In the genomic region with DNA sequence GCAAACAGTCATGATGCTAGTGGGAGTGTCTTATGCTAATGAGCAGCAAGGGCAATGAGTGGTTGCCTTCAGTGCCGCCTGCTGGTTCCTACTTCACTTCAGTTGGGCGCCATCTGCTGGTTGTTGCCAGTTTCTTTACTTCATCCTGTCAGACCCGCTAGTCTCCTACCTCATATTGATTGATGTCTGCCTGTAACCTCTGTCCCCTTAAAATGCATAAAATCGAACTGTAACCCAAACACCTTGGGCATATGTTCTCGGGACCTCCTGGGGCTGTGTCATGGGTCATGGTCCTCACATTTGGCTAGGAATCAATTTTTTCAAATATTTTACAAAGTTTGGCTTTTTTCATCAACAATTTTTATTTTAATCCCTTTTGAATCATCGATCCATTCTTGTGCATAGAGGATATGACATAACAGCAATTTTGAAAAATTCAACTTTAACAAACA, we compare ENCODE assay signal across 8 cellular contexts.
A peak's percentile ranks its signal among the peaks of the same experiment; 100 is the strongest.
DNase-seq lines count a peak whose midpoint lies in the region; ATAC-seq, FAIRE-seq and TF ChIP-seq lines count a peak whose summit lies in the region.

No MANE protein-coding gene starts in this region.

- H3K4me1 Mint-ChIP-seq in CD4-positive, alpha-beta memory T cell: peaks cover 3 to 7% (median 4%) of the 10 kb centered on the region in 4 donors
- H3K4me1 Mint-ChIP-seq in naive thymus-derived CD8-positive, alpha-beta T cell: peaks cover 0 to 3% (median 0%) of the 10 kb centered on the region in 4 donors

- no peaks in the 10 kb centered on the region for H3K36me3 ChIP-seq in CD4-positive, alpha-beta memory T cell (ENCODE audit: insufficient read depth, low read length)
- no peaks in the 10 kb centered on the region for H3K36me3 ChIP-seq in H1 (ENCODE audit: control insufficient read depth in 2 of 4, insufficient read depth in 4 of 4, low read length in 3 of 4)

- peak; percentile 95 for FAIRE-seq in H1 (lab: Jason Lieb, UNC)

- no peak overlapping the region for H3K18ac ChIP-seq in H1 (ENCODE audit: extremely low read depth, low read length)

- H3K9ac ChIP-seq in H1 (replicated peaks in 1 of 4; ENCODE audit: extremely low read depth in 1 of 4, low read depth in 3 of 4, low read length in 3 of 4): no peak overlapping the region

- no peak overlapping the region for H4K5ac ChIP-seq in H1 (ENCODE audit: insufficient read length, low read depth, low read length)

- H3K4me3 Mint-ChIP-seq in CD4-positive, alpha-beta memory T cell: no peak overlapping the region
- H3K4me3 Mint-ChIP-seq in naive thymus-derived CD8-positive, alpha-beta T cell: no peak overlapping the region

- H2BK120ac ChIP-seq in H1 (replicated peaks; ENCODE audit: low read depth, low read length): no peak overlapping the region

- no peak overlapping the region for H3K27ac Mint-ChIP-seq in CD4-positive, alpha-beta memory T cell
- no peak overlapping the region for H3K27ac Mint-ChIP-seq in naive thymus-derived CD8-positive, alpha-beta T cell

- H3K9me3 Mint-ChIP-seq in CD4-positive, alpha-beta memory T cell: peaks cover 0 to 1% (median 0%) of the 10 kb centered on the region in 8 donors
- H3K9me3 Mint-ChIP-seq in naive thymus-derived CD8-positive, alpha-beta T cell: no peaks in the 10 kb centered on the region

- no peak overlapping the region for H3K14ac ChIP-seq in H1 (ENCODE audit: insufficient read length)

- TF ChIP-seq CTCF in H1 (IDR thresholded peaks at IDR 0.05; ENCODE audit: control extremely low read depth in 1 of 3, insufficient read depth in 1 of 3, low read depth in 1 of 3, low read length in 3 of 3): peak; percentile 74 to 99 (median 91)

- no peak overlapping the region for H2AFZ ChIP-seq in H1 (ENCODE audit: low read length)

- H3K4me2 ChIP-seq in H1 (ENCODE audit: insufficient read depth in 1 of 2, low read depth in 2 of 2, low read length in 2 of 2): no peak overlapping the region

- no peaks in the 10 kb centered on the region for H3K4me1 ChIP-seq in CD4-positive, alpha-beta memory T cell (ENCODE audit: insufficient read depth, low read length)
- peaks cover 0 to 3% (median under 1%) of the 10 kb centered on the region in 4 experiments; a peak in 1 of 7 replicates for H3K4me1 ChIP-seq in H1 (replicated peaks in 1 of 4; ENCODE audit: control insufficient read depth in 3 of 4, insufficient read depth in 4 of 4, low read length in 3 of 4)

- no peak for TF ChIP-seq EP300 in H1 (IDR thresholded peaks at IDR 0.05; ENCODE audit: borderline replicate concordance in 1 of 2, low read depth in 2 of 2, low read length in 2 of 2)

- H3K27me3 ChIP-seq in CD4-positive, alpha-beta memory T cell (ENCODE audit: insufficient read depth, low read length): no peaks in the 10 kb centered on the region
- H3K27me3 ChIP-seq in H1 (replicated peaks in 1 of 4; ENCODE audit: control insufficient read depth in 3 of 4, extremely low read depth in 1 of 4, insufficient read depth in 3 of 4, low read length in 3 of 4): no peaks in the 10 kb centered on the region

- peaks cover 21 to 33% of the 10 kb centered on the region in 2 donors for H3K27me3 Mint-ChIP-seq in CD4-positive, alpha-beta memory T cell
- peaks cover 14 to 72% (median 27%) of the 10 kb centered on the region in 5 donors for H3K27me3 Mint-ChIP-seq in naive thymus-derived CD8-positive, alpha-beta T cell

- no peak overlapping the region for H4K91ac ChIP-seq in H1 (replicated peaks; ENCODE audit: insufficient read length, low read length)

- H3K4me3 ChIP-seq in CD4-positive, alpha-beta memory T cell (ENCODE audit: low read length in 2 of 2): no peak overlapping the region
- H3K4me3 ChIP-seq in H1 (ENCODE audit: extremely low read depth in 1 of 4, insufficient read depth in 2 of 4, low read depth in 3 of 4, low read length in 4 of 4): no peak overlapping the region

- WGBS in H1 (ENCODE audit: extremely low coverage in 1 of 2, insufficient coverage in 1 of 2, insufficient read length in 1 of 2, insufficient replicate concordance in 2 of 2, low coverage in 1 of 2, low lambda C conversion rate in 2 of 2, missing lambda C conversion rate in 1 of 2), 2 experiments: 42% methylated on average over 6 of the region's 6 CpGs; no CpG with 5 or more reads in 1 of the 2 experiments

- TF ChIP-seq RAD21 in H1 (IDR thresholded peaks at IDR 0.05 in 1 of 2, conservative IDR thresholded peaks at IDR 0.05 in 1 of 2; ENCODE audit: low read depth in 2 of 2, low read length in 2 of 2): peak; percentile 76 to 79

- H2BK12ac ChIP-seq in H1 (ENCODE audit: low read depth, low read length): no peak overlapping the region

- H3K4ac ChIP-seq in H1 (replicated peaks; ENCODE audit: insufficient read length, low read depth, low read length): no peak overlapping the region

- no peak overlapping the region for H2BK5ac ChIP-seq in H1 (ENCODE audit: low read depth, low read length)

- peak; percentile 75 to 88 (median 80) for DNase-seq in CD4-positive, alpha-beta memory T cell
- peak; percentile 73 to 85 for DNase-seq in NCI-H446 (lab: John Stamatoyannopoulos, UW)
- peak; percentile 85 for DNase-seq in activated CD4-positive, alpha-beta T cell treated with anti-CD3 and anti-CD28 coated beads, Interleukin-2, amount 50 U/mL, for 1 hour
- peak; percentile 65 to 88 for DNase-seq in H1 (ENCODE audit: low read depth in 1 of 2, low spot score in 2 of 2)
- peak; percentile 62 to 85 (median 77) for DNase-seq in naive thymus-derived CD8-positive, alpha-beta T cell
- DNase-seq in stimulated activated naive CD8-positive, alpha-beta T cell treated with anti-CD3 and anti-CD28 coated beads, Interleukin-15, Interleukin-2, amounts not matched to agents 100 U/mL and 50 U/mL, for 24 hours: peak; percentile 90

- no peak overlapping the region for H2AK5ac ChIP-seq in H1 (ENCODE audit: low read depth, low read length)

- H2BK15ac ChIP-seq in H1 (ENCODE audit: low read length): no peak overlapping the region

- no peak overlapping the region for H3K27ac ChIP-seq in CD4-positive, alpha-beta memory T cell (ENCODE audit: low read depth, low read length)
- H3K27ac ChIP-seq in H1 (ENCODE audit: low read depth, low read length): no peak overlapping the region

- POLR2A ChIA-PET in CD4-positive, alpha-beta memory T cell (lab: Charles Lee; ENCODE audit: partially characterized antibody): no interaction called here
- POLR2A ChIA-PET in H1 (lab: Charles Lee; ENCODE audit: partially characterized antibody): interaction anchor here (0.7 kb wide), 1 partner anchor 218 kb away, joined by 4 read pairs; no protein-coding TSS in a partner anchor
- POLR2A ChIA-PET in naive thymus-derived CD8-positive, alpha-beta T cell (lab: Charles Lee): interaction anchor here (0.6 kb wide), 1 partner anchor 371 kb away, joined by 3 read pairs; no protein-coding TSS in a partner anchor

- H3K23me2 ChIP-seq in H1 (ENCODE audit: low read depth, low read length): no peaks in the 10 kb centered on the region

- H2BK20ac ChIP-seq in H1 (ENCODE audit: low read length): no peak overlapping the region

- H3K36me3 Mint-ChIP-seq in CD4-positive, alpha-beta memory T cell: no peaks in the 10 kb centered on the region
- no peaks in the 10 kb centered on the region for H3K36me3 Mint-ChIP-seq in naive thymus-derived CD8-positive, alpha-beta T cell

- no peak overlapping the region for H3K56ac ChIP-seq in H1 (replicated peaks; ENCODE audit: insufficient read length, low read depth, low read length)

- ATAC-seq in GM19043 (IDR thresholded peaks at IDR 0.05; ENCODE audit: low read depth, unreplicated experiment) (peak; percentile 100), HG03159 (IDR thresholded peaks at IDR 0.05; ENCODE audit: unreplicated experiment) (peak; percentile 100)
- peak; percentile 99 for ATAC-seq in naive thymus-derived CD8-positive, alpha-beta T cell
- ATAC-seq in stimulated activated naive CD8-positive, alpha-beta T cell treated with anti-CD3 and anti-CD28 coated beads, Interleukin-15, Interleukin-2, amounts not matched to agents 100 U/mL and 50 U/mL, for 24 hours: peak; percentile 98

- no peaks in the 10 kb centered on the region for H3K9me3 ChIP-seq in CD4-positive, alpha-beta memory T cell (ENCODE audit: control insufficient read depth in 1 of 2, low read length in 2 of 2)
- H3K9me3 ChIP-seq in H1 (ENCODE audit: insufficient read depth in 2 of 2, low read depth in 1 of 2, low read length in 1 of 2): no peaks in the 10 kb centered on the region

- no peak overlapping the region for H3K23ac ChIP-seq in H1 (ENCODE audit: insufficient read length)

- no peak overlapping the region for H4K8ac ChIP-seq in H1 (ENCODE audit: extremely low read depth, insufficient read depth, low read length)

- no peak for TF ChIP-seq POLR2A in H1 (IDR thresholded peaks at IDR 0.05; ENCODE audit: control extremely low read depth in 1 of 2, low read depth in 2 of 2, low read length in 2 of 2)

- intact Hi-C loops in CD4-positive, alpha-beta memory T cell (cut with micrococcal nuclease): no loop called here

- H3K79me2 ChIP-seq in H1 (ENCODE audit: control insufficient read depth in 1 of 2, insufficient read depth in 2 of 2, low read length in 2 of 2): no peaks in the 10 kb centered on the region

- H3K79me1 ChIP-seq in H1 (ENCODE audit: low read depth, low read length): no peaks in the 10 kb centered on the region

- H4K20me1 ChIP-seq in H1 (replicated peaks in 1 of 2; ENCODE audit: control insufficient read depth in 1 of 2, insufficient read depth in 2 of 2, low read length in 2 of 2): no peaks in the 10 kb centered on the region

- CTCF ChIA-PET in CD4-positive, alpha-beta memory T cell (lab: Charles Lee; ENCODE audit: partially characterized antibody): interaction anchor here (0.6 to 5.3 kb wide), 8 partner anchors 11 to 429 kb away, joined by 3 to 29 read pairs (median 4); no protein-coding TSS in a partner anchor
- CTCF ChIA-PET in H1 (lab: Charles Lee; ENCODE audit: partially characterized antibody): interaction anchor here (0.6 to 4.0 kb wide), 14 partner anchors 8 to 450 kb away, joined by 3 to 16 read pairs (median 4); no protein-coding TSS in a partner anchor

TF ChIP-seq in H1, 55 proteins besides CTCF, POLR2A, EP300 and RAD21:
- TF ChIP-seq CEBPB (IDR thresholded peaks at IDR 0.05; ENCODE audit: low read depth, low read length) (no peak), SIX5 (IDR thresholded peaks at IDR 0.05; ENCODE audit: low read depth, low read length) (no peak), SP1 (IDR thresholded peaks at IDR 0.05; ENCODE audit: low read depth, low read length) (0 out of 2 replicates have a peak, but pooled peaks have one; percentile 31)
